ENCODE assay signal across 8 cellular contexts in genomic region chr15:75661041-75661778, GRCh38. TPM values are rescaled to one million over a fixed set of nuclear protein-coding genes. Genes with fewer than 3 reads are reported as not detected.
DNase-seq lines count a peak whose midpoint lies in the region; ATAC-seq lines count a peak whose summit lies in the region.

No MANE protein-coding gene starts in this region.

- peak; percentile 9 for ATAC-seq in activated naive CD8-positive, alpha-beta T cell treated with anti-CD3 and anti-CD28 coated beads, Interleukin-2, amount 50 U/mL, for 24 hours

- H3K9me3 Mint-ChIP-seq in activated naive CD8-positive, alpha-beta T cell treated with anti-CD3 and anti-CD28 coated beads, Interleukin-2, amount 50 U/mL, for 24 hours = no peaks in the 10 kb centered on the region
- H3K9me3 Mint-ChIP-seq in activated naive CD8-positive, alpha-beta T cell treated with anti-CD3 and anti-CD28 coated beads for 36 hours = no peaks in the 10 kb centered on the region

- peaks cover 1% of the 10 kb centered on the region for H3K4me1 Mint-ChIP-seq in activated naive CD8-positive, alpha-beta T cell treated with anti-CD3 and anti-CD28 coated beads, Interleukin-2, amount 50 U/mL, for 24 hours
- no peaks in the 10 kb centered on the region for H3K4me1 Mint-ChIP-seq in activated naive CD8-positive, alpha-beta T cell treated with anti-CD3 and anti-CD28 coated beads for 36 hours

- H3K27me3 Mint-ChIP-seq in activated naive CD8-positive, alpha-beta T cell treated with anti-CD3 and anti-CD28 coated beads, Interleukin-2, amount 50 U/mL, for 24 hours = no peaks in the 10 kb centered on the region
- H3K27me3 Mint-ChIP-seq in activated naive CD8-positive, alpha-beta T cell treated with anti-CD3 and anti-CD28 coated beads for 36 hours = no peaks in the 10 kb centered on the region

- H3K27ac ChIP-seq in epithelial cell of prostate = peak overlapping the region; percentile 98

- H3K36me3 Mint-ChIP-seq in activated naive CD8-positive, alpha-beta T cell treated with anti-CD3 and anti-CD28 coated beads, Interleukin-2, amount 50 U/mL, for 24 hours (ENCODE audit: low read depth) = no peaks in the 10 kb centered on the region
- H3K36me3 Mint-ChIP-seq in activated naive CD8-positive, alpha-beta T cell treated with anti-CD3 and anti-CD28 coated beads for 36 hours = no peaks in the 10 kb centered on the region

- DNase-seq in activated naive CD8-positive, alpha-beta T cell treated with anti-CD3 and anti-CD28 coated beads, Interleukin-2, amount 50 U/mL, for 24 hours = no peak
- DNase-seq in activated naive CD8-positive, alpha-beta T cell treated with anti-CD3 and anti-CD28 coated beads for 36 hours = no peak
- DNase-seq in epithelial cell of prostate (ENCODE audit: low read depth, low spot score) (peak; percentile 80), mucosa of gallbladder (ENCODE audit: low spot score) (peak; percentile 91), NCI-H2029 (lab: John Stamatoyannopoulos, UW) (no peak), T-helper 1 cell (no peak), NCI-H1930 (lab: John Stamatoyannopoulos, UW) (no peak)
- DNase-seq in activated CD8-positive, alpha-beta memory T cell treated with anti-CD3 and anti-CD28 coated beads for 24 hours = no peak

- H3K27ac Mint-ChIP-seq in activated naive CD8-positive, alpha-beta T cell treated with anti-CD3 and anti-CD28 coated beads, Interleukin-2, amount 50 U/mL, for 24 hours = no peak overlapping the region
- H3K27ac Mint-ChIP-seq in activated naive CD8-positive, alpha-beta T cell treated with anti-CD3 and anti-CD28 coated beads for 36 hours = no peak overlapping the region

- no peak overlapping the region for H3K4me3 Mint-ChIP-seq in activated naive CD8-positive, alpha-beta T cell treated with anti-CD3 and anti-CD28 coated beads, Interleukin-2, amount 50 U/mL, for 24 hours
- H3K4me3 Mint-ChIP-seq in activated naive CD8-positive, alpha-beta T cell treated with anti-CD3 and anti-CD28 coated beads for 36 hours = no peak overlapping the region

RNA-seq across cellular contexts. Expression of gene SNX33, which starts 13.5 kb away (rescaled TPM):
- 1 to 10 TPM; 2.6 to 3.3 TPM for total RNA-seq in activated naive CD8-positive, alpha-beta T cell treated with anti-CD3 and anti-CD28 coated beads for 36 hours
- total RNA-seq in mucosa of gallbladder = 51.3 TPM

RNA-seq across cellular contexts. Expression of gene IMP3, which starts 21.2 kb away (rescaled TPM):
- 100 to 1,000 TPM; 132 to 134 TPM for total RNA-seq in activated naive CD8-positive, alpha-beta T cell treated with anti-CD3 and anti-CD28 coated beads for 36 hours
- 66.3 TPM for total RNA-seq in mucosa of gallbladder

RNA-seq across cellular contexts. Expression of gene SNUPN, which starts 35.7 kb away (rescaled TPM):
- 10 to 100 TPM; 34.1 to 34.8 TPM for total RNA-seq in activated naive CD8-positive, alpha-beta T cell treated with anti-CD3 and anti-CD28 coated beads for 36 hours
- 23.3 TPM for total RNA-seq in mucosa of gallbladder

RNA-seq across cellular contexts. Expression of gene CSPG4, which starts 51.4 kb away (rescaled TPM):
- not detected for total RNA-seq in activated naive CD8-positive, alpha-beta T cell treated with anti-CD3 and anti-CD28 coated beads for 36 hours
- 20.5 TPM for total RNA-seq in mucosa of gallbladder

Comparison
In these comparisons a context has a peak if more than half of its experiments do, and no peak if none do; other contexts are left out.
1. DNase-seq: peak in epithelial cell of prostate (single experiment) and mucosa of gallbladder (single experiment); none in activated naive CD8-positive, alpha-beta T cell treated with anti-CD3 and anti-CD28 coated beads, Interleukin-2, amount 50 U/mL, for 24 hours (single experiment), activated naive CD8-positive, alpha-beta T cell treated with anti-CD3 and anti-CD28 coated beads for 36 hours (single experiment), NCI-H2029 (single experiment), T-helper 1 cell (0 of 5), activated CD8-positive, alpha-beta memory T cell treated with anti-CD3 and anti-CD28 coated beads for 24 hours (single experiment) and NCI-H1930 (0 of 2).
2. RNA of gene SNX33, which starts 13.5 kb away (total RNA-seq): 51.3 TPM in mucosa of gallbladder (single experiment); 2.6 to 3.3 TPM in activated naive CD8-positive, alpha-beta T cell treated with anti-CD3 and anti-CD28 coated beads for 36 hours; every median in the first group is over 10 times any median in the second.